Comparison of ENCODE assay signal across 34 cellular contexts in genomic region chr2:220159738-220160137, GRCh38.
"Had no signal": no experiment of that assay in that cellular context is flagged by ENCODE, and none has a peak within 500 bp of the region (broad histone marks: within the 10 kb centered on the region; RNA-seq: fewer than 3 reads in every experiment).

No MANE protein-coding gene starts in this region.

- H3K27me3 ChIP-seq: MG63 had no signal

- H3K4me3 ChIP-seq: MG63 had no signal

- DNase-seq: Karpas-422, Kasumi-1, MG63, MM.1S, MV-4-11, NCI-H1048, NCI-H1092, NCI-H1092 treated with DMSO at 0.1 percent for 48 hours, NCI-H1105, NCI-H1105 treated with DMSO at 0.1 percent for 48 hours, NCI-H1417, NCI-H1417 treated with DMSO at 0.1 percent for 48 hours, NCI-H1436, NCI-H1436 treated with DMSO at 0.1 percent for 48 hours, NCI-H146, NCI-H1694, NCI-H1694 treated with DMSO at 0.1 percent for 48 hours, NCI-H187, NCI-H187 treated with DMSO at 0.1 percent for 48 hours, NCI-H1930, NCI-H2029, NCI-H2029 treated with DMSO at 0.1 percent for 48 hours, NCI-H2081, NCI-H2081 treated with DMSO at 0.1 percent for 48 hours, NCI-H2107, NCI-H2171, NCI-H2171 treated with DMSO at 0.1 percent for 48 hours, NCI-H2227 treated with DMSO at 0.1 percent for 48 hours, NCI-H226, NCI-H345, NCI-H446, NCI-H446 treated with DMSO at 0.1 percent for 48 hours, NCI-H510A, NCI-H510A treated with DMSO at 0.1 percent for 48 hours had no signal

- H3K36me3 ChIP-seq: MG63 had no signal
